8 cellular contexts compared by ENCODE assay signal in the genomic region with DNA sequence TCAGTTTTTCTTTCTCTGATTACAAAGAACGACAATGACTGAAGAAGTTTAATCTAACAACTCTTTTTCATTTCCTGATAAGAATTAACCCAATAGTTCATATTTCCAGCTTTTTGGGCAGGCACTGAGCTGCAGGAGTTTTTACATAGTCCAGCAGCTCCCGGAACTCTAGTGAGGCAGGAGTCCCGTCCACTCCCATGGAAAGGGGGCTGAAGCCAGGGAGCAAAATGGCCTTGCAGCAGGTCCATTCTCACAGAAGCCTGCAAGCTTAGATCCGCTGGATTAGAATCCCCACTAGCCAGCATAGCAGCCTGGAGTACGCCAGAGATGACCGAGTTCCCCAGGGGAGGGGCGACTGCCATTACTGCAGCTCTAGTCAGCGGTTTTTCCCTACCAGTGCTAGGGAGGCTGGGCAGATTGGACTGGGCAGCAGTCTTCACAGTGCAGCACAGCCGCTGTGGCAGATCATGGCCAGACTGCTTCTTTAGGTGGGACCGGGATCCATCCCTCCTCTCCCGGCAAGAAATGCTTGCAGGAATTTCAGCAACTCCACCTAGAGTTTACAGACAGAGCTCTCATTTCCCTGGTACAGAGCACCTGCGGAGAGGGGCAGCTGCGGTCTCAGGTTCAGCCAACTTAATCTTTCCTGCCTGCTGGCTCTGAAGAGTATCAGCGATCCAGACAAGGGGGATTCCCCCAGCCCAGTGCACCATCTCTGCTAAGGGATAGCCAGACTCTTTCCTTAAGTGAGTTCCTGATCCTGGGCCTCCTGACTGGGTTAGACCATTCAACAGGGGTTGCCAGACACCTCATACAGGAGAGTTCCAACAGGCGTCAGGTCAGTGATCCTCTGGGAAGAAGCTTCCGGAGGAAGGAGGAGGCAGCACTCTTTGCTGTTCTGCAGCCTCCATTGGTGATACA. TPM values are rescaled to one million over a fixed set of nuclear protein-coding genes. Genes with fewer than 3 reads are reported as not detected.
A peak's percentile ranks its signal among the peaks of the same experiment; 100 is the strongest.
DNase-seq lines count a peak whose midpoint lies in the region; ATAC-seq and TF ChIP-seq lines count a peak whose summit lies in the region.

No MANE protein-coding gene starts in this region.

- DNase-seq in activated T-cell treated with anti-CD3 and anti-CD28 coated beads, Interleukin-2, amount 50 U/mL, for 4 hours, result no peak
- DNase-seq in activated T-cell treated with anti-CD3 and anti-CD28 coated beads for 4 hours (no peak), NCI-H748 treated with DMSO at 0.1 percent for 48 hours (lab: John Stamatoyannopoulos, UW) (peak; percentile 39), choroid plexus epithelial cell (ENCODE audit: low read depth) (peak; percentile 36), lung microvascular endothelial cell (ENCODE audit: low read depth in 2 of 2) (peak; percentile 67 to 81), uterus (peak; percentile 18 to 21)

- peaks cover 11% of the 10 kb centered on the region for H3K36me3 Mint-ChIP-seq in activated T-cell treated with anti-CD3 and anti-CD28 coated beads, Interleukin-2, amount 50 U/mL, for 4 hours (ENCODE audit: insufficient read depth)

- H3K4me3 ChIP-seq in choroid plexus epithelial cell (ENCODE audit: low read depth, low read length), result peak overlapping the region; percentile 58
- peak overlapping the region; percentile 46 to 47 for H3K4me3 ChIP-seq in uterus

- no peak for TF ChIP-seq POLR2A in uterus (IDR thresholded peaks at IDR 0.05)

- no peaks in the 10 kb centered on the region for H3K9me3 ChIP-seq in uterus

- peaks cover 34% of the 10 kb centered on the region for H3K4me1 Mint-ChIP-seq in activated T-cell treated with anti-CD3 and anti-CD28 coated beads, Interleukin-2, amount 50 U/mL, for 4 hours (ENCODE audit: low read depth)

- H3K9me3 Mint-ChIP-seq in activated T-cell treated with anti-CD3 and anti-CD28 coated beads, Interleukin-2, amount 50 U/mL, for 4 hours, result peaks cover 19% of the 10 kb centered on the region

- TF ChIP-seq CTCF in choroid plexus epithelial cell (conservative IDR thresholded peaks at IDR 0.05; ENCODE audit: low read depth, low read length) (no peak), uterus (IDR thresholded peaks at IDR 0.05) (no peak)

- H3K36me3 ChIP-seq in uterus, result no peaks in the 10 kb centered on the region

- no peaks in the 10 kb centered on the region for H3K27me3 ChIP-seq in uterus

- H3K4me3 Mint-ChIP-seq in activated T-cell treated with anti-CD3 and anti-CD28 coated beads, Interleukin-2, amount 50 U/mL, for 4 hours, result peak overlapping the region; percentile 90

- intact Hi-C loops in uterus (cut with DNase I; ENCODE audit: low total_unique reads), result no loop called here

- no peaks in the 10 kb centered on the region for H3K27me3 Mint-ChIP-seq in activated T-cell treated with anti-CD3 and anti-CD28 coated beads, Interleukin-2, amount 50 U/mL, for 4 hours (ENCODE audit: low read depth)

- H3K27ac ChIP-seq in uterus, result peak overlapping the region; percentile 75 to 87

- H3K4me1 ChIP-seq in uterus, result no peaks in the 10 kb centered on the region

- peak in 1 of 2 donors; percentile 19 for ATAC-seq in activated T-cell treated with anti-CD3 and anti-CD28 coated beads, Interleukin-2, amount 50 U/mL, for 4 hours
- ATAC-seq in GM21515 (IDR thresholded peaks at IDR 0.05; ENCODE audit: unreplicated experiment) (no peak), HG03135 (IDR thresholded peaks at IDR 0.05; ENCODE audit: unreplicated experiment) (no peak)

RNA-seq across cellular contexts. Expression of gene CASP4, which starts 0.7 kb away (rescaled TPM):
- 10 to 100 TPM; 46.0 to 64.1 (median 59.1) TPM for total RNA-seq in activated T-cell treated with anti-CD3 and anti-CD28 coated beads, Interleukin-2, amount 50 U/mL, for 4 hours
- total RNA-seq in lung microvascular endothelial cell (162 and 200 TPM in 2 replicates), uterus (10 to 100 TPM; 39.4 to 67.1 (median 59.8) TPM)

RNA-seq across cellular contexts. Expression of gene CASP5, which starts 53.9 kb away (rescaled TPM):
- not detected for total RNA-seq in activated T-cell treated with anti-CD3 and anti-CD28 coated beads, Interleukin-2, amount 50 U/mL, for 4 hours
- not detected in 2 replicates for total RNA-seq in lung microvascular endothelial cell
- total RNA-seq in uterus, result not detected

Comparison
In these comparisons a context has a peak if more than half of its experiments do, and no peak if none do; other contexts are left out.
1. DNase-seq: peak in NCI-H748 treated with DMSO at 0.1 percent for 48 hours (single experiment), choroid plexus epithelial cell (single experiment), lung microvascular endothelial cell (2 of 2) and uterus (2 of 2); none in activated T-cell treated with anti-CD3 and anti-CD28 coated beads, Interleukin-2, amount 50 U/mL, for 4 hours (single experiment) and activated T-cell treated with anti-CD3 and anti-CD28 coated beads for 4 hours (single experiment).